ENCODE assay signal across 16 cellular contexts in the genomic region with DNA sequence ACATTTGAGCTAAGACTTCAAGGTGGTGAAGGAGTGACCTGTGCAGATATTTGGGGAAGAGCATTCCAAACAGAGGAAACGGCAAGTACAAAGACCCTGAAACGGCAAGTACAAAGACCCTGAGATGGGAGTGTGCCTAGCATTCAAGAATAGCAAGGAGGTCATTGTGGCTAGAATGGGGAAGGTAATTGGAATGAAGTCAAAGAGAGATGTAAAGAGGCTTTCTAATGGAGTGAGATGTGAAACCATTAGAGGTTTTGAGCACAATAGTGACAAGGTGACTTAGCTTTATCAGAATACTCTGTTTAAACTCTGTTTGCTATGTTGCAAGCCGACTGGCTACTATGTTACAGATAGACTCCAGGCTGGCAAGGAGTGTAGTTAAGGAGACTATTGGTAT.
"Had no signal": no experiment of that assay in that cellular context is flagged by ENCODE, and none has a peak within 500 bp of the region (broad histone marks: within the 10 kb centered on the region; RNA-seq: fewer than 3 reads in every experiment).

No MANE protein-coding gene starts in this region.

- H3K4me3 Mint-ChIP-seq: activated CD4-positive, alpha-beta memory T cell treated with anti-CD3 and anti-CD28 coated beads for 36 hours; activated naive CD8-positive, alpha-beta T cell treated with anti-CD3 and anti-CD28 coated beads for 36 hours; naive thymus-derived CD4-positive, alpha-beta T cell; type B pancreatic cell had no signal

- DNase-seq: activated CD4-positive, alpha-beta memory T cell treated with anti-CD3 and anti-CD28 coated beads for 36 hours; activated gamma-delta T cell treated with Interleukin-2 at 50 U/mL for 16 hours; activated naive CD8-positive, alpha-beta T cell treated with anti-CD3 and anti-CD28 coated beads for 36 hours; activated T-cell treated with anti-CD3 and anti-CD28 coated beads, Interleukin-2, amount 50 U/mL, for 72 hours; cerebellar nuclear complex; dorsolateral prefrontal cortex; foreskin keratinocyte; left colon; naive thymus-derived CD4-positive, alpha-beta T cell; occipital lobe; sigmoid colon; stimulated activated CD4-positive, alpha-beta T cell treated with anti-CD3 and anti-CD28 coated beads, Interleukin-12 subunit alpha, Interleukin-12 subunit beta, amount 100 ng/mL, for 4 hours; stimulated activated naive CD4-positive, alpha-beta T cell treated with Interleukin-2 at 50 U/mL for 16 hours had no signal

- H3K27ac ChIP-seq: dorsolateral prefrontal cortex, foreskin keratinocyte, sigmoid colon had no signal

- ATAC-seq: activated CD4-positive, CD25-positive, alpha-beta regulatory T cell treated with anti-CD3 and anti-CD28 coated beads, Interleukin-2, amount 50 U/mL, for 24 hours; activated T-cell treated with anti-CD3 and anti-CD28 coated beads, Interleukin-2, amount 50 U/mL, for 72 hours; foreskin keratinocyte; left colon; naive thymus-derived CD4-positive, alpha-beta T cell had no signal

- H3K27me3 Mint-ChIP-seq: activated CD4-positive, alpha-beta memory T cell treated with anti-CD3 and anti-CD28 coated beads for 36 hours; activated naive CD8-positive, alpha-beta T cell treated with anti-CD3 and anti-CD28 coated beads for 36 hours; naive thymus-derived CD4-positive, alpha-beta T cell; type B pancreatic cell had no signal

- H3K9me3 Mint-ChIP-seq: activated CD4-positive, alpha-beta memory T cell treated with anti-CD3 and anti-CD28 coated beads for 36 hours; activated naive CD8-positive, alpha-beta T cell treated with anti-CD3 and anti-CD28 coated beads for 36 hours; activated T-cell treated with anti-CD3 and anti-CD28 coated beads, Interleukin-2, amount 50 U/mL, for 72 hours; naive thymus-derived CD4-positive, alpha-beta T cell; type B pancreatic cell had no signal

- H3K9me3 ChIP-seq: sigmoid colon had no signal

- H3K27ac Mint-ChIP-seq: activated CD4-positive, alpha-beta memory T cell treated with anti-CD3 and anti-CD28 coated beads for 36 hours; activated naive CD8-positive, alpha-beta T cell treated with anti-CD3 and anti-CD28 coated beads for 36 hours; activated T-cell treated with anti-CD3 and anti-CD28 coated beads, Interleukin-2, amount 50 U/mL, for 72 hours; naive thymus-derived CD4-positive, alpha-beta T cell; type B pancreatic cell had no signal

- H3K4me3 ChIP-seq: dorsolateral prefrontal cortex, lung, sigmoid colon had no signal

- H3K36me3 ChIP-seq: sigmoid colon had no signal

- H3K27me3 ChIP-seq: dorsolateral prefrontal cortex, foreskin keratinocyte, sigmoid colon had no signal
